Comparison of ENCODE assay signal across 10 cellular contexts in genomic region chr19:54178581-54179261, GRCh38. TPM values are rescaled to one million over a fixed set of nuclear protein-coding genes. Genes with fewer than 3 reads are reported as not detected.
A peak's percentile ranks its signal among the peaks of the same experiment; 100 is the strongest.
DNase-seq lines count a peak whose midpoint lies in the region; ATAC-seq, FAIRE-seq and TF ChIP-seq lines count a peak whose summit lies in the region.
"Had no signal": no experiment of that assay in that cellular context is flagged by ENCODE, and none has a peak within 500 bp of the region (broad histone marks: within the 10 kb centered on the region; RNA-seq: fewer than 3 reads in every experiment).

No MANE protein-coding gene starts in this region.

- peaks cover 12 to 14% of the 10 kb centered on the region in 2 experiments for H4K20me1 ChIP-seq in H1 (replicated peaks in 1 of 2; ENCODE audit: control insufficient read depth in 1 of 2, insufficient read depth in 2 of 2, low read length in 2 of 2)

- no peak overlapping the region for H2BK5ac ChIP-seq in H1 (ENCODE audit: low read depth, low read length)

- no peak overlapping the region for H3K4me2 ChIP-seq in H1 (ENCODE audit: insufficient read depth in 1 of 2, low read depth in 2 of 2, low read length in 2 of 2)

- H3K9ac ChIP-seq in H1 (replicated peaks in 1 of 4; ENCODE audit: extremely low read depth in 1 of 4, low read depth in 3 of 4, low read length in 3 of 4) = no peak overlapping the region

- H4K8ac ChIP-seq in H1 (ENCODE audit: extremely low read depth, insufficient read depth, low read length) = no peak overlapping the region

- H3K4me3 ChIP-seq in H1 (ENCODE audit: extremely low read depth in 1 of 4, insufficient read depth in 2 of 4, low read depth in 3 of 4, low read length in 4 of 4) = no peak overlapping the region

- H2AK5ac ChIP-seq in H1 (ENCODE audit: low read depth, low read length) = no peak overlapping the region

- no peak for TF ChIP-seq EP300 in H1 (IDR thresholded peaks at IDR 0.05; ENCODE audit: borderline replicate concordance in 1 of 2, low read depth in 2 of 2, low read length in 2 of 2)

- H2BK120ac ChIP-seq in H1 (replicated peaks; ENCODE audit: low read depth, low read length) = no peak overlapping the region

- WGBS in H1 (ENCODE audit: extremely low coverage in 1 of 2, insufficient coverage in 1 of 2, insufficient read length in 1 of 2, insufficient replicate concordance in 2 of 2, low coverage in 1 of 2, low lambda C conversion rate in 2 of 2, missing lambda C conversion rate in 1 of 2), 2 experiments = 76% methylated on average over 21 of the region's 23 CpGs; no CpG with 5 or more reads in 1 of the 2 experiments

- ATAC-seq in activated CD4-positive, CD25-positive, alpha-beta regulatory T cell treated with anti-CD3 and anti-CD28 coated beads, Interleukin-2, amount 50 U/mL, for 24 hours = peak; percentile 87 to 92
- ATAC-seq in GM21786 (IDR thresholded peaks at IDR 0.05; ENCODE audit: unreplicated experiment) (no peak), GM21390 (IDR thresholded peaks at IDR 0.05; ENCODE audit: unreplicated experiment) (no peak)

- peaks cover 0 to 7% (median 3%) of the 10 kb centered on the region in 4 experiments; a peak in 5 of 7 replicates for H3K4me1 ChIP-seq in H1 (replicated peaks in 1 of 4; ENCODE audit: control insufficient read depth in 3 of 4, insufficient read depth in 4 of 4, low read length in 3 of 4)

- no peak overlapping the region for H3K4ac ChIP-seq in H1 (replicated peaks; ENCODE audit: insufficient read length, low read depth, low read length)

- H2BK12ac ChIP-seq in H1 (ENCODE audit: low read depth, low read length) = no peak overlapping the region

- H3K23ac ChIP-seq in H1 (ENCODE audit: insufficient read length) = no peak overlapping the region

- no peak overlapping the region for H3K18ac ChIP-seq in H1 (ENCODE audit: extremely low read depth, low read length)

- POLR2A ChIA-PET in H1 (lab: Charles Lee; ENCODE audit: partially characterized antibody) = interaction anchor here (0.6 to 28.7 kb wide), 5 partner anchors 10 to 270 kb away, joined by 3 to 909 read pairs (median 7); partner anchors contain the start of genes LENG8, MBOAT7, RPS9 and TSEN34

- TF ChIP-seq POLR2A in H1 (IDR thresholded peaks at IDR 0.05; ENCODE audit: control extremely low read depth in 1 of 2, low read depth in 2 of 2, low read length in 2 of 2) = no peak

- no peak overlapping the region for H2BK15ac ChIP-seq in H1 (ENCODE audit: low read length)

- no peak overlapping the region for H2BK20ac ChIP-seq in H1 (ENCODE audit: low read length)

- no peaks in the 10 kb centered on the region for H3K27me3 ChIP-seq in H1 (replicated peaks in 1 of 4; ENCODE audit: control insufficient read depth in 3 of 4, extremely low read depth in 1 of 4, insufficient read depth in 3 of 4, low read length in 3 of 4)
- H3K27me3 ChIP-seq: neutrophil had no signal

- H3K56ac ChIP-seq in H1 (replicated peaks; ENCODE audit: insufficient read length, low read depth, low read length) = no peak overlapping the region

- no peak overlapping the region for H4K5ac ChIP-seq in H1 (ENCODE audit: insufficient read length, low read depth, low read length)

- no peak overlapping the region for H3K14ac ChIP-seq in H1 (ENCODE audit: insufficient read length)

- H3K9me3 ChIP-seq in H1 (ENCODE audit: insufficient read depth in 2 of 2, low read depth in 1 of 2, low read length in 1 of 2) = no peaks in the 10 kb centered on the region
- H3K9me3 ChIP-seq: neutrophil had no signal

- H3K79me2 ChIP-seq in H1 (ENCODE audit: control insufficient read depth in 1 of 2, insufficient read depth in 2 of 2, low read length in 2 of 2) = no peaks in the 10 kb centered on the region

- CTCF ChIA-PET in H1 (lab: Charles Lee; ENCODE audit: partially characterized antibody) = interaction anchor here (0.6 to 1.9 kb wide), 4 partner anchors 10 to 270 kb away, joined by 3 to 6 read pairs (median 4); partner anchors contain the start of gene LENG8

- H2AFZ ChIP-seq in H1 (ENCODE audit: low read length) = no peak overlapping the region

- no peak for DNase-seq in activated CD4-positive, CD25-positive, alpha-beta regulatory T cell treated with anti-CD3 and anti-CD28 coated beads, Interleukin-2, amount 50 U/mL, for 72 hours
- DNase-seq in NCI-H748 treated with DMSO at 0.1 percent for 48 hours (lab: John Stamatoyannopoulos, UW) (peak; percentile 15), H1 (ENCODE audit: low read depth in 1 of 2, low spot score in 2 of 2) (peak in 1 of 2 experiments; percentile 87), kidney glomerular epithelial cell (lab: John Stamatoyannopoulos, UW) (no peak)
- DNase-seq in stimulated activated CD8-positive, alpha-beta memory T cell treated with anti-CD3 and anti-CD28 coated beads, Interleukin-4, amount 100 ng/mL, for 48 hours = peak; percentile 59

- no peaks in the 10 kb centered on the region; the same call in 1 of the 2 replicates for H3K23me2 ChIP-seq in H1 (ENCODE audit: low read depth, low read length)

- TF ChIP-seq CTCF in H1 (IDR thresholded peaks at IDR 0.05; ENCODE audit: control extremely low read depth in 1 of 3, insufficient read depth in 1 of 3, low read depth in 1 of 3, low read length in 3 of 3) = no peak

- H4K91ac ChIP-seq in H1 (replicated peaks; ENCODE audit: insufficient read length, low read length) = no peak overlapping the region

- no peak overlapping the region for H3K27ac ChIP-seq in H1 (ENCODE audit: low read depth, low read length)
- H3K27ac ChIP-seq: epithelial cell of prostate had no signal

- H3K79me1 ChIP-seq in H1 (ENCODE audit: low read depth, low read length) = no peaks in the 10 kb centered on the region

- peaks cover 6 to 11% (median 7%) of the 10 kb centered on the region in 4 experiments; a peak in 6 of 8 replicates for H3K36me3 ChIP-seq in H1 (ENCODE audit: control insufficient read depth in 2 of 4, insufficient read depth in 4 of 4, low read length in 3 of 4)

- FAIRE-seq in H1 (lab: Jason Lieb, UNC) = no peak

- TF ChIP-seq RAD21 in H1 (IDR thresholded peaks at IDR 0.05 in 1 of 2, conservative IDR thresholded peaks at IDR 0.05 in 1 of 2; ENCODE audit: low read depth in 2 of 2, low read length in 2 of 2) = no peak

TF ChIP-seq in H1, 55 proteins besides CTCF, POLR2A, EP300 and RAD21 (continues in another document):
- TF ChIP-seq CBX5 (IDR thresholded peaks at IDR 0.05; ENCODE audit: low read depth, low read length) (no peak), HDAC2 (IDR thresholded peaks at IDR 0.05; ENCODE audit: borderline replicate concordance in 1 of 2, low read depth in 2 of 2, low read length in 2 of 2) (no peak), KDM4A (IDR thresholded peaks at IDR 0.05; ENCODE audit: low read depth, low read length, severe bottlenecking) (no peak)

RNA-seq across cellular contexts. Expression of gene TMC4, which starts 5.8 kb away (rescaled TPM):
- total RNA-seq in H1 (2021; fragmentation: NEBNext Ultra II Directional; extraction: Animal tissue kit (Norgen Biotek cat#: 25700)) = 5.5 and 6.8 TPM in 2 replicates
- 6.3 and 12.8 TPM in 2 replicates for polyA plus RNA-seq in H1 (2011; rRNA removed)
- 4.3 TPM for polyA plus RNA-seq in H1 (2011; cell fraction: cytosol; rRNA removed)
- 15.9 TPM for polyA plus RNA-seq in H1 (2011; cell fraction: nucleus; rRNA removed)
- 6.0 to 13.0 TPM (median 9.6 TPM) in 4 replicates for polyA plus RNA-seq in H1 (2012, experiment 1 of 2)
- 4.5 TPM for polyA plus RNA-seq in H1 (2012, experiment 2 of 2)
- 4.2 TPM for polyA plus RNA-seq in H1 (2013, experiment 1 of 2)
- polyA plus RNA-seq in H1 (2013, experiment 2 of 2) = 5.4 TPM
- polyA minus RNA-seq in H1 (2011; rRNA and poly(A)+ RNA removed) = 0.57 and 0.85 TPM in 2 replicates
- not detected for polyA minus RNA-seq in H1 (2011; cell fraction: cytosol; rRNA and poly(A)+ RNA removed)
- polyA minus RNA-seq in H1 (2011; cell fraction: nucleus; rRNA and poly(A)+ RNA removed) = 2.9 TPM

RNA-seq across cellular contexts. Expression of gene MBOAT7, which starts 10.7 kb away (rescaled TPM):
- 90.9 and 103 TPM in 2 replicates for total RNA-seq in H1 (2021; fragmentation: NEBNext Ultra II Directional; extraction: Animal tissue kit (Norgen Biotek cat#: 25700))
- polyA plus RNA-seq in H1 (2011; rRNA removed) = 85.5 and 147 TPM in 2 replicates
- polyA plus RNA-seq in H1 (2011; cell fraction: cytosol; rRNA removed) = 55.1 TPM
- 111 TPM for polyA plus RNA-seq in H1 (2011; cell fraction: nucleus; rRNA removed)
- polyA plus RNA-seq in H1 (2012, experiment 1 of 2) = 67.8 to 94.5 TPM (median 90.7 TPM) in 4 replicates
- 98.0 TPM for polyA plus RNA-seq in H1 (2012, experiment 2 of 2)
- 186 TPM for polyA plus RNA-seq in H1 (2013, experiment 1 of 2)
- 198 TPM for polyA plus RNA-seq in H1 (2013, experiment 2 of 2)
- 25.7 and 31.5 TPM in 2 replicates for polyA minus RNA-seq in H1 (2011; rRNA and poly(A)+ RNA removed)
- polyA minus RNA-seq in H1 (2011; cell fraction: cytosol; rRNA and poly(A)+ RNA removed) = 60.0 TPM
- polyA minus RNA-seq in H1 (2011; cell fraction: nucleus; rRNA and poly(A)+ RNA removed) = 54.3 TPM

RNA-seq across cellular contexts. Expression of gene TSEN34, which starts 12.4 kb away (rescaled TPM):
- 22.5 and 24.2 TPM in 2 replicates for total RNA-seq in H1 (2021; fragmentation: NEBNext Ultra II Directional; extraction: Animal tissue kit (Norgen Biotek cat#: 25700))
- polyA plus RNA-seq in H1 (2011; rRNA removed) = 52.3 and 55.4 TPM in 2 replicates
- 35.5 TPM for polyA plus RNA-seq in H1 (2011; cell fraction: cytosol; rRNA removed)
- 34.2 TPM for polyA plus RNA-seq in H1 (2011; cell fraction: nucleus; rRNA removed)
- 10.7 to 23.5 TPM (median 21.4 TPM) in 4 replicates for polyA plus RNA-seq in H1 (2012, experiment 1 of 2)
- 30.6 TPM for polyA plus RNA-seq in H1 (2012, experiment 2 of 2)
- 23.3 TPM for polyA plus RNA-seq in H1 (2013, experiment 1 of 2)
- polyA plus RNA-seq in H1 (2013, experiment 2 of 2) = 23.9 TPM
- 9.1 and 15.3 TPM in 2 replicates for polyA minus RNA-seq in H1 (2011; rRNA and poly(A)+ RNA removed)
- 14.9 TPM for polyA minus RNA-seq in H1 (2011; cell fraction: cytosol; rRNA and poly(A)+ RNA removed)
- 13.4 TPM for polyA minus RNA-seq in H1 (2011; cell fraction: nucleus; rRNA and poly(A)+ RNA removed)

RNA-seq across cellular contexts. Expression of gene LENG1, which starts 19.2 kb away (rescaled TPM):
- 4.4 and 4.6 TPM in 2 replicates for total RNA-seq in H1 (2021; fragmentation: NEBNext Ultra II Directional; extraction: Animal tissue kit (Norgen Biotek cat#: 25700))
- polyA plus RNA-seq in H1 (2011; rRNA removed) = 1.2 and 1.5 TPM in 2 replicates
- polyA plus RNA-seq in H1 (2011; cell fraction: cytosol; rRNA removed) = 2.4 TPM
- 2.1 TPM for polyA plus RNA-seq in H1 (2011; cell fraction: nucleus; rRNA removed)
- 3.9 to 5.0 TPM (median 4.4 TPM) in 4 replicates for polyA plus RNA-seq in H1 (2012, experiment 1 of 2)
- 2.5 TPM for polyA plus RNA-seq in H1 (2012, experiment 2 of 2)
- 4.3 TPM for polyA plus RNA-seq in H1 (2013, experiment 1 of 2)
- polyA plus RNA-seq in H1 (2013, experiment 2 of 2) = 4.5 TPM
- 0.10 and 0.25 TPM in 2 replicates for polyA minus RNA-seq in H1 (2011; rRNA and poly(A)+ RNA removed)
- 0.95 TPM for polyA minus RNA-seq in H1 (2011; cell fraction: cytosol; rRNA and poly(A)+ RNA removed)
- 1.6 TPM for polyA minus RNA-seq in H1 (2011; cell fraction: nucleus; rRNA and poly(A)+ RNA removed)

RNA-seq across cellular contexts. Expression of gene RPS9, which starts 21.9 kb away (rescaled TPM):
- 1,609 and 1,661 TPM in 2 replicates for total RNA-seq in H1 (2021; fragmentation: NEBNext Ultra II Directional; extraction: Animal tissue kit (Norgen Biotek cat#: 25700))
- 4,172 and 4,900 TPM in 2 replicates for polyA plus RNA-seq in H1 (2011; rRNA removed)
- polyA plus RNA-seq in H1 (2011; cell fraction: cytosol; rRNA removed) = 5,332 TPM
- 5,270 TPM for polyA plus RNA-seq in H1 (2011; cell fraction: nucleus; rRNA removed)
- 3,362 to 4,178 TPM (median 3,966 TPM) in 4 replicates for polyA plus RNA-seq in H1 (2012, experiment 1 of 2)
- polyA plus RNA-seq in H1 (2012, experiment 2 of 2) = 9,430 TPM
- polyA plus RNA-seq in H1 (2013, experiment 1 of 2) = 2,233 TPM
- 2,125 TPM for polyA plus RNA-seq in H1 (2013, experiment 2 of 2)
- polyA minus RNA-seq in H1 (2011; rRNA and poly(A)+ RNA removed) = 567 and 625 TPM in 2 replicates
- 569 TPM for polyA minus RNA-seq in H1 (2011; cell fraction: cytosol; rRNA and poly(A)+ RNA removed)
- polyA minus RNA-seq in H1 (2011; cell fraction: nucleus; rRNA and poly(A)+ RNA removed) = 727 TPM

Comparison
In these comparisons a context has a peak if more than half of its experiments do, and no peak if none do; other contexts are left out.
1. ATAC-seq: peak in activated CD4-positive, CD25-positive, alpha-beta regulatory T cell treated with anti-CD3 and anti-CD28 coated beads, Interleukin-2, amount 50 U/mL, for 24 hours (2 of 2); none in GM21786 (single experiment) and GM21390 (single experiment).
2. DNase-seq: peak in NCI-H748 treated with DMSO at 0.1 percent for 48 hours (single experiment) and stimulated activated CD8-positive, alpha-beta memory T cell treated with anti-CD3 and anti-CD28 coated beads, Interleukin-4, amount 100 ng/mL, for 48 hours (single experiment); none in activated CD4-positive, CD25-positive, alpha-beta regulatory T cell treated with anti-CD3 and anti-CD28 coated beads, Interleukin-2, amount 50 U/mL, for 72 hours (single experiment) and kidney glomerular epithelial cell (single experiment).